1 cellular context compared by ENCODE assay signal in the genomic region with DNA sequence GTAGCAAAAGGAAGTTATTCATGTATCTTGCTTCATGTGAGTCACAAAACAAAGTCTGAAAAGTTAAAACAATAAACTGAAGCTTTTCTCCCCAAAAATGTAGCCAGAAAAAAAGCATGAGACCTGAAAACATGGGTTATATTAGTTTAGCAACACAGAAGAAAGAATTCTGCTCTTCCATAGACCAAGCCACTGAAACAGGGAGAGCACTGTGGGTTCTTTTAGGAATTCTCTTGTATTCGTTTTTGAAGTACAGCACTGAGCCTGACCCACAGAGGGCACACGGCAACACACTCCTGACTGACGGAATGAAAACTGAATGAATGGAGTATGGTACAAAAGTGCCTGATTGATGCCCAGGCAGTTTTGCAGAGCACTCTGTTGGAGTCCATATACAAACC.
TF ChIP-seq lines count a peak whose summit lies in the region.

No MANE protein-coding gene starts in this region.

TF ChIP-seq in A549, 52 proteins besides CTCF, POLR2A, EP300 and RAD21 (continued from another document):
- no peak for TF ChIP-seq CHD2 (IDR thresholded peaks at IDR 0.05; ENCODE audit: low read length, partially characterized antibody)
- TF ChIP-seq MAFK (IDR thresholded peaks at IDR 0.05; ENCODE audit: partially characterized antibody) = no peak
- TF ChIP-seq RCOR1 (IDR thresholded peaks at IDR 0.05; ENCODE audit: low read depth, low read length) = no peak
- no peak for TF ChIP-seq KDM5A (IDR thresholded peaks at IDR 0.05)
- TF ChIP-seq, protein P1, sequence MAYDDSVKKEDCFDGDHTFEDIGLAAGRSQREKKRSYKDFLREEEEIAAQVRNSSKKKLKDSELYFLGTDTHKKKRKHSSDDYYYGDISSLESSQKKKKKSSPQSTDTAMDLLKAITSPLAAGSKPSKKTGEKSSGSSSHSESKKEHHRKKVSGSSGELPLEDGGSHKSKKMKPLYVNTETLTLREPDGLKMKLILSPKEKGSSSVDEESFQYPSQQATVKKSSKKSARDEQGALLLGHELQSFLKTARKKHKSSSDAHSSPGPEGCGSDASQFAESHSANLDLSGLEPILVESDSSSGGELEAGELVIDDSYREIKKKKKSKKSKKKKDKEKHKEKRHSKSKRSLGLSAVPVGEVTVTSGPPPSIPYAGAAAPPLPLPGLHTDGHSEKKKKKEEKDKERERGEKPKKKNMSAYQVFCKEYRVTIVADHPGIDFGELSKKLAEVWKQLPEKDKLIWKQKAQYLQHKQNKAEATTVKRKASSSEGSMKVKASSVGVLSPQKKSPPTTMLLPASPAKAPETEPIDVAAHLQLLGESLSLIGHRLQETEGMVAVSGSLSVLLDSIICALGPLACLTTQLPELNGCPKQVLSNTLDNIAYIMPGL (CRISPR knock-in tag; IDR thresholded peaks at IDR 0.05; ENCODE audit: borderline replicate concordance) = no peak
- no peak for TF ChIP-seq HEYL (CRISPR knock-in tag; IDR thresholded peaks at IDR 0.05)
- no peak for TF ChIP-seq CBX8 (IDR thresholded peaks at IDR 0.05)
- no peak for TF ChIP-seq FOSB (CRISPR knock-in tag; IDR thresholded peaks at IDR 0.05)
- no peak for TF ChIP-seq HOXA7 (CRISPR knock-in tag; IDR thresholded peaks at IDR 0.05)
- TF ChIP-seq RNF2 (IDR thresholded peaks at IDR 0.05; ENCODE audit: borderline replicate concordance, low read depth) = no peak
- TF ChIP-seq RFX5 (IDR thresholded peaks at IDR 0.05) = no peak
- TF ChIP-seq CHD4 (IDR thresholded peaks at IDR 0.05; ENCODE audit: borderline replicate concordance) = no peak
- no peak for TF ChIP-seq EHMT2 (IDR thresholded peaks at IDR 0.05; ENCODE audit: low read depth)
